In genomic region chr3:191198886-191199285, GRCh38 we compare ENCODE assay signal across 30 cellular contexts. TPM values are rescaled to one million over a fixed set of nuclear protein-coding genes. Genes with fewer than 3 reads are reported as not detected.
"Had no signal": no experiment of that assay in that cellular context is flagged by ENCODE, and none has a peak within 500 bp of the region (broad histone marks: within the 10 kb centered on the region; RNA-seq: fewer than 3 reads in every experiment).

OSTN (plus strand) TSS chr3:191199241; CDS start chr3:191212533, 13,292 bp downstream.

- H3K27ac ChIP-seq: brain microvascular endothelial cell, gastroesophageal sphincter, sigmoid colon, testis, vagina, VCaP had no signal

- H3K36me3 ChIP-seq: brain microvascular endothelial cell, gastroesophageal sphincter, sigmoid colon, vagina had no signal

- DNase-seq: activated CD4-positive, alpha-beta T cell treated with anti-CD3 and anti-CD28 coated beads, Interleukin-2, amount 10 ng/mL, durations not matched to agents 7 days and 5 days; activated CD8-positive, alpha-beta T cell treated with anti-CD3 and anti-CD28 coated beads for 36 hours; activated gamma-delta T cell treated with Interleukin-2 at 50 U/mL for 16 hours; aorta; brain microvascular endothelial cell; caudate nucleus; dermis blood vessel endothelial cell; effector CD8-positive, alpha-beta T cell; head of caudate nucleus; islet precursor cell; left cardiac atrium; posterior cingulate gyrus; sigmoid colon; stimulated activated CD4-positive, alpha-beta T cell treated with anti-CD3 and anti-CD28 coated beads, Interleukin-2, amount 100 ng/mL, for 48 hours; stimulated activated CD8-positive, alpha-beta memory T cell treated with anti-CD3 and anti-CD28 coated beads, Interleukin-4, amount 100 ng/mL, for 48 hours; stimulated activated naive CD4-positive, alpha-beta T cell; testis; trophoblast cell had no signal

- H3K4me1 ChIP-seq: gastroesophageal sphincter, sigmoid colon, testis, vagina had no signal

- H3K27me3 ChIP-seq: brain microvascular endothelial cell, gastroesophageal sphincter, sigmoid colon, testis, vagina had no signal

- H3K4me3 ChIP-seq: gastroesophageal sphincter, sigmoid colon, testis, vagina had no signal

- H3K27ac Mint-ChIP-seq: activated CD4-positive, alpha-beta T cell treated with anti-CD3 and anti-CD28 coated beads, Interleukin-2, amount 10 ng/mL, durations not matched to agents 7 days and 5 days; activated CD8-positive, alpha-beta T cell treated with anti-CD3 and anti-CD28 coated beads for 36 hours; activated naive CD4-positive, alpha-beta T cell treated with anti-CD3 and anti-CD28 coated beads, Interleukin-2, amount 50 U/mL, for 72 hours; activated T-helper 1 cell treated with anti-CD3 and anti-CD28 coated beads, Interleukin-12 subunit alpha, Interleukin-12 subunit beta, Interleukin-2, Interleukin-4 antibody, amounts not matched to agents 30 ng/mL and 10 ng/mL and 1 ng/mL, durations not matched to agents 14 hours and 24 hours and 36 hours; memory B cell; natural killer cell treated with Interleukin-12 subunit alpha and Interleukin-12 subunit beta and Interleukin-15 and Interleukin-18, amount 100 ng/mL, for 72 hours had no signal

- H3K4me1 Mint-ChIP-seq: activated CD4-positive, alpha-beta T cell treated with anti-CD3 and anti-CD28 coated beads, Interleukin-2, amount 10 ng/mL, durations not matched to agents 7 days and 5 days had no signal

- H3K27me3 Mint-ChIP-seq: activated CD4-positive, alpha-beta T cell treated with anti-CD3 and anti-CD28 coated beads, Interleukin-2, amount 10 ng/mL, durations not matched to agents 7 days and 5 days; activated CD8-positive, alpha-beta T cell treated with anti-CD3 and anti-CD28 coated beads for 36 hours; memory B cell had no signal

- H3K9me3 ChIP-seq: gastroesophageal sphincter, sigmoid colon, testis, vagina had no signal

- H3K36me3 Mint-ChIP-seq: activated naive CD4-positive, alpha-beta T cell treated with anti-CD3 and anti-CD28 coated beads, Interleukin-2, amount 50 U/mL, for 72 hours; memory B cell; natural killer cell treated with Interleukin-12 subunit alpha and Interleukin-12 subunit beta and Interleukin-15 and Interleukin-18, amount 100 ng/mL, for 72 hours had no signal

- H3K4me3 Mint-ChIP-seq: activated CD4-positive, alpha-beta T cell treated with anti-CD3 and anti-CD28 coated beads, Interleukin-2, amount 10 ng/mL, durations not matched to agents 7 days and 5 days; activated CD8-positive, alpha-beta T cell treated with anti-CD3 and anti-CD28 coated beads for 36 hours; activated T-helper 1 cell treated with anti-CD3 and anti-CD28 coated beads, Interleukin-12 subunit alpha, Interleukin-12 subunit beta, Interleukin-2, Interleukin-4 antibody, amounts not matched to agents 30 ng/mL and 10 ng/mL and 1 ng/mL, durations not matched to agents 14 hours and 24 hours and 36 hours; memory B cell; natural killer cell treated with Interleukin-12 subunit alpha and Interleukin-12 subunit beta and Interleukin-15 and Interleukin-18, amount 100 ng/mL, for 72 hours had no signal

- H3K9me3 Mint-ChIP-seq: activated CD4-positive, alpha-beta T cell treated with anti-CD3 and anti-CD28 coated beads, Interleukin-2, amount 10 ng/mL, durations not matched to agents 7 days and 5 days; activated T-helper 1 cell treated with anti-CD3 and anti-CD28 coated beads, Interleukin-12 subunit alpha, Interleukin-12 subunit beta, Interleukin-2, Interleukin-4 antibody, amounts not matched to agents 30 ng/mL and 10 ng/mL and 1 ng/mL, durations not matched to agents 14 hours and 24 hours and 36 hours; memory B cell had no signal

RNA-seq across cellular contexts. Expression of gene OSTN, which starts in this region (rescaled TPM):
- total RNA-seq: activated CD4-positive, alpha-beta T cell treated with anti-CD3 and anti-CD28 coated beads, Interleukin-2, amount 10 ng/mL, durations not matched to agents 7 days and 5 days; activated CD8-positive, alpha-beta T cell treated with anti-CD3 and anti-CD28 coated beads for 36 hours; activated naive CD4-positive, alpha-beta T cell treated with anti-CD3 and anti-CD28 coated beads, Interleukin-2, amount 50 U/mL, for 72 hours; activated T-helper 1 cell treated with anti-CD3 and anti-CD28 coated beads, Interleukin-12 subunit alpha, Interleukin-12 subunit beta, Interleukin-2, Interleukin-4 antibody, amounts not matched to agents 30 ng/mL and 10 ng/mL and 1 ng/mL, durations not matched to agents 14 hours and 24 hours and 36 hours; dermis blood vessel endothelial cell; endothelial cell of umbilical vein; esophagus mucosa; gastroesophageal sphincter; lower leg skin; natural killer cell treated with Interleukin-12 subunit alpha and Interleukin-12 subunit beta and Interleukin-15 and Interleukin-18, amount 100 ng/mL, for 72 hours; renal cortical epithelial cell; T-helper 2 cell treated with Interferon-gamma antibody and Interleukin-4, amounts not matched to agents 100 ng/mL and 5 ng/mL, for 36 hours; testis; vagina had no signal
- polyA plus RNA-seq: aorta, endothelial cell of umbilical vein, sigmoid colon had no signal
